ENCODE assay signal across 7 cellular contexts in the genomic region with DNA sequence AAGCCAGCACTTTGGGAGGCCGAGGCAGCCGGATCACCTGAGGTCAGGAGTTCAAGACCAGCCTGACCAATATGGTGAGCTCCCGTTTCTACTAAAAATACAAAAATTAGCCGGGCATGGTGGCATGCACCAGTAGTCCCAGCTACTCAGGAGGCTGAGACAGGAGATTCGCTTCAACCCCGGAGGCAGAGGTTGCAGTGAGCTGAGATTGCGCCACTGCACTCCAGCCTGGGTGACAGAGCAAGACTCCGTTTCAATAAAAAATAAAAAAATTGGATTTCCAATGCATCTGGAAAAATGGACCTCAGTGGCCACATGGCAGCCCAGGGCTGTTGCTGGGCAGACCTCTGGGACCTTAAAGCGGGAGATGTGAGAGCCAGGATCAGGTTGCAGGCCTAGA. TPM values are rescaled to one million over a fixed set of nuclear protein-coding genes. Genes with fewer than 3 reads are reported as not detected.
A peak's percentile ranks its signal among the peaks of the same experiment; 100 is the strongest.
DNase-seq lines count a peak whose midpoint lies in the region; ATAC-seq and TF ChIP-seq lines count a peak whose summit lies in the region.
"Not testable (repeated sequence)": the region's sequence is repeated elsewhere in the genome, so short reads cannot be mapped to it uniquely, and the experiment has no call there.

No MANE protein-coding gene starts in this region.

- not testable (repeated sequence) for TF ChIP-seq POLR2A in esophagus squamous epithelium (IDR thresholded peaks at IDR 0.05); right lobe of liver (IDR thresholded peaks at IDR 0.05); stomach (IDR thresholded peaks at IDR 0.05)

- DNase-seq in CD8-positive, alpha-beta T cell; activated naive CD8-positive, alpha-beta T cell treated with anti-CD3 and anti-CD28 coated beads, Interleukin-2, amount 50 U/mL, for 24 hours; esophagus squamous epithelium (lab: John Stamatoyannopoulos, UW); right lobe of liver; osteoblast (ENCODE audit: insufficient read length, low spot score, missing footprints); stomach: not testable (repeated sequence)

- CTCF ChIA-PET in CD8-positive, alpha-beta T cell (lab: Charles Lee) = interaction anchor here (0.8 to 1.5 kb wide), 3 partner anchors 10 to 139 kb away, joined by 3 to 6 read pairs (median 3); no protein-coding TSS in a partner anchor

- not testable (repeated sequence) for H3K27me3 Mint-ChIP-seq in CD8-positive, alpha-beta T cell (ENCODE audit: low read depth); activated naive CD8-positive, alpha-beta T cell treated with anti-CD3 and anti-CD28 coated beads, Interleukin-2, amount 50 U/mL, for 24 hours

- TF ChIP-seq EP300 in stomach (IDR thresholded peaks at IDR 0.05) = not testable (repeated sequence)

- H3K36me3 ChIP-seq in CD8-positive, alpha-beta T cell (ENCODE audit: insufficient read depth, low read length); esophagus squamous epithelium; right lobe of liver; osteoblast (ENCODE audit: insufficient read depth, low read length); stomach: not testable (repeated sequence)
- peaks cover 72% of the 10 kb centered on the region for H3K36me3 ChIP-seq in KOPT-K1 (ENCODE audit: insufficient read depth, low read length)

- H3K79me2 ChIP-seq in osteoblast (ENCODE audit: insufficient read depth, low read length) = peaks cover 89% of the 10 kb centered on the region

- H3K4me3 Mint-ChIP-seq in CD8-positive, alpha-beta T cell; activated naive CD8-positive, alpha-beta T cell treated with anti-CD3 and anti-CD28 coated beads, Interleukin-2, amount 50 U/mL, for 24 hours: not testable (repeated sequence)

- H3K4me2 ChIP-seq in osteoblast (ENCODE audit: insufficient read depth, low read length) = not testable (repeated sequence)

- peaks cover 20% of the 10 kb centered on the region for H3K36me3 Mint-ChIP-seq in CD8-positive, alpha-beta T cell
- H3K36me3 Mint-ChIP-seq in activated naive CD8-positive, alpha-beta T cell treated with anti-CD3 and anti-CD28 coated beads, Interleukin-2, amount 50 U/mL, for 24 hours (ENCODE audit: low read depth) = not testable (repeated sequence)

- H3K27me3 ChIP-seq in CD8-positive, alpha-beta T cell (ENCODE audit: insufficient read depth, low read length); esophagus squamous epithelium; right lobe of liver; osteoblast (ENCODE audit: insufficient read depth, low read length); stomach: not testable (repeated sequence)

- not testable (repeated sequence) for TF ChIP-seq CTCF in CD8-positive, alpha-beta T cell (IDR thresholded peaks at IDR 0.05); esophagus squamous epithelium (IDR thresholded peaks at IDR 0.05); right lobe of liver (IDR thresholded peaks at IDR 0.05); osteoblast (IDR thresholded peaks at IDR 0.05; ENCODE audit: extremely low read depth, low read depth, low read length); stomach (IDR thresholded peaks at IDR 0.05)

- H3K27ac ChIP-seq in CD8-positive, alpha-beta T cell (ENCODE audit: low read depth, low read length) = not testable (repeated sequence)
- H3K27ac ChIP-seq in KOPT-K1 (ENCODE audit: low read depth, low read length, poor library complexity, severe bottlenecking) (peak overlapping the region; percentile 44), esophagus squamous epithelium (peak overlapping the region; percentile 85 to 94 (median 92)), right lobe of liver (peak overlapping the region; percentile 88 to 92 (median 90)), osteoblast (ENCODE audit: low read depth, low read length) (peak overlapping the region; percentile 84), stomach (peak overlapping the region in 4 of 5 donors; percentile 87 to 98 (median 94))

- H3K9me3 ChIP-seq in CD8-positive, alpha-beta T cell (ENCODE audit: low read length); KOPT-K1 (ENCODE audit: insufficient read depth, low read length, poor library complexity, severe bottlenecking); esophagus squamous epithelium; right lobe of liver; osteoblast (ENCODE audit: low read depth, low read length); stomach: not testable (repeated sequence)

- 91 to 92% methylated on average over 9 of the region's 9 CpGs for WGBS in esophagus squamous epithelium, 2 donors
- 64% methylated on average over 6 of the region's 9 CpGs for WGBS in right lobe of liver (ENCODE audit: insufficient coverage, low coverage, low lambda C conversion rate, missing lambda C conversion rate)
- 92 to 94% (median 94%) methylated on average over 9 of the region's 9 CpGs for WGBS in stomach, 5 donors

- intact Hi-C loops in CD8-positive, alpha-beta T cell (cut with DNase I, micrococcal nuclease); esophagus squamous epithelium (cut with DNase I); stomach (cut with DNase I; ENCODE audit: low total_unique reads): not testable (repeated sequence)
- intact Hi-C loops in right lobe of liver (cut with DNase I) = loop anchor here in 1 of 2 donors (5.0 to 10.0 kb wide), 2 partner anchors 54 to 74 kb away; no protein-coding TSS in a partner anchor

- not testable (repeated sequence) for H2AFZ ChIP-seq in osteoblast (ENCODE audit: low read length)

- H4K20me1 ChIP-seq in osteoblast (ENCODE audit: insufficient read depth, low read length) = not testable (repeated sequence)

- H3K4me3 ChIP-seq in CD8-positive, alpha-beta T cell (ENCODE audit: low read depth, low read length); esophagus squamous epithelium; right lobe of liver; osteoblast (ENCODE audit: insufficient read depth, low read length); stomach: not testable (repeated sequence)

- H3K4me1 Mint-ChIP-seq in CD8-positive, alpha-beta T cell (ENCODE audit: low read depth) = peaks cover 72% of the 10 kb centered on the region
- H3K4me1 Mint-ChIP-seq in activated naive CD8-positive, alpha-beta T cell treated with anti-CD3 and anti-CD28 coated beads, Interleukin-2, amount 50 U/mL, for 24 hours = peaks cover 73% of the 10 kb centered on the region

- H3K4me1 ChIP-seq in CD8-positive, alpha-beta T cell (ENCODE audit: insufficient read depth, low read length) = peaks cover 52% of the 10 kb centered on the region
- H3K4me1 ChIP-seq in esophagus squamous epithelium = peaks cover 52 to 100% (median 70%) of the 10 kb centered on the region in 3 donors
- peaks cover 0 to 74% (median 34%) of the 10 kb centered on the region in 4 donors for H3K4me1 ChIP-seq in right lobe of liver
- peaks cover 32% of the 10 kb centered on the region for H3K4me1 ChIP-seq in osteoblast (ENCODE audit: insufficient read depth, low read length)
- H3K4me1 ChIP-seq in stomach = peaks cover 76 to 98% (median 90%) of the 10 kb centered on the region in 4 donors

- ATAC-seq in CD8-positive, alpha-beta T cell; activated naive CD8-positive, alpha-beta T cell treated with anti-CD3 and anti-CD28 coated beads, Interleukin-2, amount 50 U/mL, for 24 hours; right lobe of liver: not testable (repeated sequence)

- not testable (repeated sequence) for H3K9me3 Mint-ChIP-seq in CD8-positive, alpha-beta T cell; activated naive CD8-positive, alpha-beta T cell treated with anti-CD3 and anti-CD28 coated beads, Interleukin-2, amount 50 U/mL, for 24 hours

- POLR2A ChIA-PET in CD8-positive, alpha-beta T cell (lab: Charles Lee) = not testable (repeated sequence)

- peak overlapping the region; percentile 77 for H3K27ac Mint-ChIP-seq in CD8-positive, alpha-beta T cell
- peak overlapping the region; percentile 44 for H3K27ac Mint-ChIP-seq in activated naive CD8-positive, alpha-beta T cell treated with anti-CD3 and anti-CD28 coated beads, Interleukin-2, amount 50 U/mL, for 24 hours

RNA-seq across cellular contexts. Expression of gene ERGIC1, which starts 17.2 kb away (rescaled TPM):
- 10 to 100 TPM; 61.0 to 61.2 TPM for total RNA-seq in CD8-positive, alpha-beta T cell
- total RNA-seq in esophagus squamous epithelium (10 to 100 TPM; 50.9 to 83.0 (median 65.5) TPM), right lobe of liver (100 to 1,000 TPM; 103 to 264 (median 154) TPM), osteoblast (109 and 128 TPM in 2 replicates), stomach (100 to 1,000 TPM in 4 of 5 donors, 10 to 100 TPM in 1; 98.8 to 293 (median 137) TPM)
- polyA plus RNA-seq in stomach = 10 to 100 TPM; 54.5 to 95.3 (median 83.7) TPM
